Comparison of ENCODE assay signal across 8 cellular contexts in genomic region chr3:129245641-129246306, GRCh38. TPM values are rescaled to one million over a fixed set of nuclear protein-coding genes. Genes with fewer than 3 reads are reported as not detected.
DNase-seq lines count a peak whose midpoint lies in the region; ATAC-seq and TF ChIP-seq lines count a peak whose summit lies in the region.
"Not testable (repeated sequence)": the region's sequence is repeated elsewhere in the genome, so short reads cannot be mapped to it uniquely, and the experiment has no call there.

No MANE protein-coding gene starts in this region.

- peak; percentile 97 for TF ChIP-seq CTCF in AG04450 (IDR thresholded peaks at IDR 0.05; ENCODE audit: low read depth, low read length)
- peak; percentile 92 for TF ChIP-seq CTCF in cardiac fibroblast (IDR thresholded peaks at IDR 0.05; ENCODE audit: low read depth, low read length)
- peak; percentile 91 for TF ChIP-seq CTCF in smooth muscle cell (IDR thresholded peaks at IDR 0.05; ENCODE audit: borderline replicate concordance, insufficient read depth, poor library complexity, severe bottlenecking)

- CTCF ChIA-PET in AG04450 (lab: Charles Lee), result interaction anchor here (0.5 to 5.7 kb wide), 47 partner anchors 10 to 562 kb away, joined by 3 to 118 read pairs (median 5); partner anchors contain the start of genes CFAP92, CNBP and RAB43

- peak; percentile 78 for DNase-seq in AG04450 (ENCODE audit: low read depth, low spot score)
- DNase-seq in NCI-H526 (lab: John Stamatoyannopoulos, UW), result peak; percentile 91 to 97
- DNase-seq in activated CD4-positive, CD25-positive, alpha-beta regulatory T cell treated with anti-CD3 and anti-CD28 coated beads, Interleukin-2, amount 50 U/mL, for 72 hours, result peak; percentile 66
- peak; percentile 94 to 95 for DNase-seq in cardiac fibroblast (ENCODE audit: low read depth in 2 of 2)
- DNase-seq in islet precursor cell, result peak; percentile 95
- DNase-seq in smooth muscle cell (lab: John Stamatoyannopoulos, UW; ENCODE audit: unreplicated experiment), result peak; percentile 17

- 25% methylated on average over 11 of the region's 11 CpGs for WGBS in smooth muscle cell (ENCODE audit: low lambda C conversion rate)

- H3K79me2 ChIP-seq in smooth muscle cell (ENCODE audit: low read depth), result peaks cover 35% of the 10 kb centered on the region

- not testable (repeated sequence) for H3K4me3 ChIP-seq in AG04450 (ENCODE audit: low read depth, low read length); cardiac fibroblast (replicated peaks in 1 of 2; ENCODE audit: low read depth in 2 of 2, low read length in 2 of 2); smooth muscle cell

- POLR2A ChIA-PET in AG04450 (lab: Yijun Ruan, JAX), result interaction anchor here (0.7 to 1.8 kb wide), 6 partner anchors 20 to 233 kb away, joined by 3 to 7 read pairs (median 5); partner anchors contain the start of gene CNBP

- not testable (repeated sequence) for H3K36me3 ChIP-seq in smooth muscle cell (ENCODE audit: low read depth)

- H2AFZ ChIP-seq in smooth muscle cell (ENCODE audit: low read depth), result not testable (repeated sequence)

- H3K9me3 ChIP-seq in AG04450 (ENCODE audit: control insufficient read depth, insufficient read depth, low read length); smooth muscle cell (replicated peaks; ENCODE audit: low read depth): not testable (repeated sequence)

- H3K4me1 ChIP-seq in smooth muscle cell (ENCODE audit: low read depth), result peaks cover 12% of the 10 kb centered on the region

- H3K4me2 ChIP-seq in smooth muscle cell, result peak overlapping the region; percentile 20

- not testable (repeated sequence) for H3F3A ChIP-seq in smooth muscle cell (ENCODE audit: low read depth)

- H4K20me1 ChIP-seq in smooth muscle cell (ENCODE audit: low read depth), result not testable (repeated sequence)

- ATAC-seq in GM18870 (IDR thresholded peaks at IDR 0.05; ENCODE audit: unreplicated experiment), result peak; percentile 61
- peak; percentile 55 for ATAC-seq in HG03521 (IDR thresholded peaks at IDR 0.05; ENCODE audit: unreplicated experiment)

- H3K9ac ChIP-seq in smooth muscle cell (ENCODE audit: low read depth), result not testable (repeated sequence)

- H3K27ac ChIP-seq in AG04450 (ENCODE audit: low read depth, low read length), result not testable (repeated sequence)
- peak overlapping the region; percentile 36 for H3K27ac ChIP-seq in smooth muscle cell (ENCODE audit: low read depth)

- H3K27me3 ChIP-seq in AG04450 (ENCODE audit: control insufficient read depth, insufficient read depth, low read length); smooth muscle cell (ENCODE audit: low read depth): not testable (repeated sequence)

RNA-seq across cellular contexts. Expression of gene COPG1, which starts 3.6 kb away (rescaled TPM):
- polyA plus RNA-seq in AG04450 (2011; rRNA removed), result 229 and 231 TPM in 2 replicates
- 489 and 625 TPM in 2 replicates for polyA minus RNA-seq in AG04450 (2011; rRNA and poly(A)+ RNA removed)
- total RNA-seq in smooth muscle cell, result 177 and 210 TPM in 2 replicates
- polyA plus RNA-seq in smooth muscle cell, result 228 and 265 TPM in 2 replicates

RNA-seq across cellular contexts. Expression of gene HMCES, which starts 32.9 kb away (rescaled TPM):
- polyA plus RNA-seq in AG04450 (2011; rRNA removed) (19.9 and 22.6 TPM in 2 replicates), smooth muscle cell (25.0 and 33.8 TPM in 2 replicates)
- polyA minus RNA-seq in AG04450 (2011; rRNA and poly(A)+ RNA removed), result 8.5 and 13.9 TPM in 2 replicates
- total RNA-seq in smooth muscle cell, result 9.3 and 15.2 TPM in 2 replicates

Comparison
In these comparisons a context has a peak if more than half of its experiments do, and no peak if none do; other contexts are left out.
1. DNase-seq: peak in every context shown above with its lines; median percentile 95 in islet precursor cell; 94 in cardiac fibroblast; 94 in NCI-H526; 78 in AG04450; 66 in activated CD4-positive, CD25-positive, alpha-beta regulatory T cell treated with anti-CD3 and anti-CD28 coated beads, Interleukin-2, amount 50 U/mL, for 72 hours; 17 in smooth muscle cell.